18 cellular contexts compared by ENCODE assay signal in genomic region chr1:58704616-58705021, GRCh38.
"Had no signal": no experiment of that assay in that cellular context is flagged by ENCODE, and none has a peak within 500 bp of the region (broad histone marks: within the 10 kb centered on the region; RNA-seq: fewer than 3 reads in every experiment).

No MANE protein-coding gene starts in this region.

- H3K27me3 Mint-ChIP-seq: activated B cell treated with CpG ODN at 0.5 μM for 24 hours; activated naive CD8-positive, alpha-beta T cell treated with anti-CD3 and anti-CD28 coated beads for 36 hours had no signal

- DNase-seq: activated B cell treated with CpG ODN at 0.5 μM for 24 hours; activated CD4-positive, alpha-beta T cell treated with anti-CD3 and anti-CD28 coated beads, Interleukin-2, amount 10 ng/mL, durations not matched to agents 7 days and 5 days; activated CD8-positive, alpha-beta memory T cell treated with anti-CD3 and anti-CD28 coated beads, Interleukin-2, amount 50 U/mL, for 48 hours; activated gamma-delta T cell treated with Interleukin-2 at 50 U/mL for 16 hours; activated naive CD8-positive, alpha-beta T cell treated with anti-CD3 and anti-CD28 coated beads for 36 hours; activated T-cell treated with anti-CD3 and anti-CD28 coated beads, Interleukin-2, amount 50 U/mL, for 72 hours; anterior cingulate cortex; cortex of kidney; effector CD4-positive, alpha-beta T cell; esophagus squamous epithelium; hippocampal formation; islet precursor cell; pancreas; stimulated activated CD4-positive, alpha-beta T cell treated with anti-CD3 and anti-CD28 coated beads, Interleukin-2, amount 100 ng/mL, for 24 hours; stomach; T-helper 2 cell; testis; upper lobe of right lung had no signal

- H3K27ac Mint-ChIP-seq: activated B cell treated with CpG ODN at 0.5 μM for 24 hours; activated CD4-positive, alpha-beta T cell treated with anti-CD3 and anti-CD28 coated beads, Interleukin-2, amount 10 ng/mL, durations not matched to agents 7 days and 5 days; activated naive CD8-positive, alpha-beta T cell treated with anti-CD3 and anti-CD28 coated beads for 36 hours; activated T-cell treated with anti-CD3 and anti-CD28 coated beads, Interleukin-2, amount 50 U/mL, for 72 hours had no signal

- ATAC-seq: activated T-cell treated with anti-CD3 and anti-CD28 coated beads, Interleukin-2, amount 50 U/mL, for 72 hours; pancreas; upper lobe of right lung had no signal

- H3K4me3 Mint-ChIP-seq: activated B cell treated with CpG ODN at 0.5 μM for 24 hours; activated CD4-positive, alpha-beta T cell treated with anti-CD3 and anti-CD28 coated beads, Interleukin-2, amount 10 ng/mL, durations not matched to agents 7 days and 5 days; activated naive CD8-positive, alpha-beta T cell treated with anti-CD3 and anti-CD28 coated beads for 36 hours; activated T-cell treated with anti-CD3 and anti-CD28 coated beads, Interleukin-2, amount 50 U/mL, for 72 hours had no signal

- H3K4me3 ChIP-seq: esophagus squamous epithelium, pancreas, stomach, testis, upper lobe of right lung had no signal

- H3K4me1 Mint-ChIP-seq: activated naive CD8-positive, alpha-beta T cell treated with anti-CD3 and anti-CD28 coated beads for 36 hours had no signal

- H3K36me3 ChIP-seq: esophagus squamous epithelium, pancreas, stomach, upper lobe of right lung had no signal

- H3K9me3 Mint-ChIP-seq: activated B cell treated with CpG ODN at 0.5 μM for 24 hours; activated CD4-positive, alpha-beta T cell treated with anti-CD3 and anti-CD28 coated beads, Interleukin-2, amount 10 ng/mL, durations not matched to agents 7 days and 5 days; activated naive CD8-positive, alpha-beta T cell treated with anti-CD3 and anti-CD28 coated beads for 36 hours; activated T-cell treated with anti-CD3 and anti-CD28 coated beads, Interleukin-2, amount 50 U/mL, for 72 hours had no signal

- H3K27me3 ChIP-seq: esophagus squamous epithelium, pancreas, stomach, testis, upper lobe of right lung had no signal

- H3K27ac ChIP-seq: esophagus squamous epithelium, pancreas, stomach, testis, upper lobe of right lung had no signal

- H3K36me3 Mint-ChIP-seq: activated naive CD8-positive, alpha-beta T cell treated with anti-CD3 and anti-CD28 coated beads for 36 hours had no signal

- H3K4me1 ChIP-seq: esophagus squamous epithelium, pancreas, testis, upper lobe of right lung had no signal

- H3K9me3 ChIP-seq: esophagus squamous epithelium, pancreas, stomach, testis, upper lobe of right lung had no signal
